Comparison of ENCODE assay signal across 8 cellular contexts in genomic region chr11:114060402-114061052, GRCh38. TPM values are rescaled to one million over a fixed set of nuclear protein-coding genes. Genes with fewer than 3 reads are reported as not detected.
A peak's percentile ranks its signal among the peaks of the same experiment; 100 is the strongest.
DNase-seq lines count a peak whose midpoint lies in the region; TF ChIP-seq lines count a peak whose summit lies in the region.

No MANE protein-coding gene starts in this region.

- no peaks in the 10 kb centered on the region for H3K9me3 Mint-ChIP-seq in mesothelial cell of epicardium
- no peaks in the 10 kb centered on the region for H3K9me3 Mint-ChIP-seq in type B pancreatic cell

- no peak overlapping the region for H3K4me3 ChIP-seq in endocrine pancreas (ENCODE audit: control insufficient read depth, insufficient read depth, low read length)

- no peaks in the 10 kb centered on the region for H3K27me3 ChIP-seq in endocrine pancreas (ENCODE audit: control insufficient read depth, insufficient read depth, low read length)

- peak overlapping the region; percentile 44 for H3K9ac ChIP-seq in endocrine pancreas (ENCODE audit: control insufficient read depth, insufficient read depth, low read length)

- DNase-seq in DMS153 treated with DMSO at 0.1 percent for 48 hours (lab: John Stamatoyannopoulos, UW; ENCODE audit: unreplicated experiment) (peak; percentile 24), DMS153 (lab: John Stamatoyannopoulos, UW) (no peak), UCSD-AML1 (lab: John Stamatoyannopoulos, UW; ENCODE audit: unreplicated experiment) (peak; percentile 63), mesothelial cell of epicardium (ENCODE audit: low spot score in 2 of 2, unreplicated experiment in 2 of 2) (peak in 1 of 2 experiments; percentile 62), type B pancreatic cell (ENCODE audit: extremely low spot score, unreplicated experiment) (no peak), NCI-H446 (lab: John Stamatoyannopoulos, UW) (no peak), HPDE6-E6E7 (ENCODE audit: extremely low spot score) (no peak)

- H3K4me3 Mint-ChIP-seq in mesothelial cell of epicardium, result peak overlapping the region; percentile 67
- peak overlapping the region; percentile 94 for H3K4me3 Mint-ChIP-seq in type B pancreatic cell

- H3K36me3 ChIP-seq in endocrine pancreas (ENCODE audit: control insufficient read depth, insufficient read depth, low read length), result no peaks in the 10 kb centered on the region

- no peaks in the 10 kb centered on the region for H3K9me3 ChIP-seq in endocrine pancreas (ENCODE audit: control insufficient read depth, low read length)

- H3K27me3 Mint-ChIP-seq in mesothelial cell of epicardium (ENCODE audit: low read depth) (peaks cover 95% of the 10 kb centered on the region), type B pancreatic cell (peaks cover 81% of the 10 kb centered on the region)

- H3K36me3 Mint-ChIP-seq in mesothelial cell of epicardium, result no peaks in the 10 kb centered on the region
- peaks cover 5% of the 10 kb centered on the region for H3K36me3 Mint-ChIP-seq in type B pancreatic cell

- no peak overlapping the region for H3K27ac Mint-ChIP-seq in mesothelial cell of epicardium
- H3K27ac Mint-ChIP-seq in type B pancreatic cell, result no peak overlapping the region

- H3K4me1 Mint-ChIP-seq in mesothelial cell of epicardium (peaks cover 14% of the 10 kb centered on the region), type B pancreatic cell (ENCODE audit: unreplicated experiment) (peaks cover 18% of the 10 kb centered on the region)

- no peaks in the 10 kb centered on the region for H3K4me1 ChIP-seq in endocrine pancreas (ENCODE audit: control insufficient read depth, insufficient read depth, low read length)

- no peak for TF ChIP-seq CTCF in mesothelial cell of epicardium (IDR thresholded peaks at IDR 0.05; ENCODE audit: unreplicated experiment)
- no peak for TF ChIP-seq CTCF in type B pancreatic cell (conservative IDR thresholded peaks at IDR 0.05)

RNA-seq across cellular contexts. Expression of gene ZBTB16, which starts 1.0 kb away (rescaled TPM):
- total RNA-seq in mesothelial cell of epicardium (not detected in 3 replicates), type B pancreatic cell (ENCODE audit: low replicate concordance) (2.6 and 11.9 TPM in 2 replicates)

Comparison
In these comparisons a context has a peak if more than half of its experiments do, and no peak if none do; other contexts are left out.
1. DNase-seq: peak in DMS153 treated with DMSO at 0.1 percent for 48 hours (single experiment) and UCSD-AML1 (single experiment); none in DMS153 (single experiment), type B pancreatic cell (single experiment), NCI-H446 (0 of 2) and HPDE6-E6E7 (single experiment).